Comparison of ENCODE assay signal across 3 cellular contexts in genomic region chr20:50263831-50264230, GRCh38.
TF ChIP-seq lines count a peak whose summit lies in the region.

No MANE protein-coding gene starts in this region.

TF ChIP-seq in A549, 52 proteins besides CTCF, POLR2A, EP300 and RAD21 (continued from another document and continues in another):
- TF ChIP-seq, protein P1, sequence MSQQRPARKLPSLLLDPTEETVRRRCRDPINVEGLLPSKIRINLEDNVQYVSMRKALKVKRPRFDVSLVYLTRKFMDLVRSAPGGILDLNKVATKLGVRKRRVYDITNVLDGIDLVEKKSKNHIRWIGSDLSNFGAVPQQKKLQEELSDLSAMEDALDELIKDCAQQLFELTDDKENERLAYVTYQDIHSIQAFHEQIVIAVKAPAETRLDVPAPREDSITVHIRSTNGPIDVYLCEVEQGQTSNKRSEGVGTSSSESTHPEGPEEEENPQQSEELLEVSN (IDR thresholded peaks at IDR 0.05; ENCODE audit: borderline replicate concordance, low read depth), result no peak
- TF ChIP-seq, protein P2, sequence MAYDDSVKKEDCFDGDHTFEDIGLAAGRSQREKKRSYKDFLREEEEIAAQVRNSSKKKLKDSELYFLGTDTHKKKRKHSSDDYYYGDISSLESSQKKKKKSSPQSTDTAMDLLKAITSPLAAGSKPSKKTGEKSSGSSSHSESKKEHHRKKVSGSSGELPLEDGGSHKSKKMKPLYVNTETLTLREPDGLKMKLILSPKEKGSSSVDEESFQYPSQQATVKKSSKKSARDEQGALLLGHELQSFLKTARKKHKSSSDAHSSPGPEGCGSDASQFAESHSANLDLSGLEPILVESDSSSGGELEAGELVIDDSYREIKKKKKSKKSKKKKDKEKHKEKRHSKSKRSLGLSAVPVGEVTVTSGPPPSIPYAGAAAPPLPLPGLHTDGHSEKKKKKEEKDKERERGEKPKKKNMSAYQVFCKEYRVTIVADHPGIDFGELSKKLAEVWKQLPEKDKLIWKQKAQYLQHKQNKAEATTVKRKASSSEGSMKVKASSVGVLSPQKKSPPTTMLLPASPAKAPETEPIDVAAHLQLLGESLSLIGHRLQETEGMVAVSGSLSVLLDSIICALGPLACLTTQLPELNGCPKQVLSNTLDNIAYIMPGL (CRISPR knock-in tag; IDR thresholded peaks at IDR 0.05; ENCODE audit: borderline replicate concordance), result no peak
- TF ChIP-seq GATA3 (IDR thresholded peaks at IDR 0.05; ENCODE audit: borderline replicate concordance) (no peak), ZSCAN20 (CRISPR knock-in tag; IDR thresholded peaks at IDR 0.05) (no peak), HES2 (IDR thresholded peaks at IDR 0.05) (no peak), HOXA7 (CRISPR knock-in tag; IDR thresholded peaks at IDR 0.05) (no peak), KDM5A (IDR thresholded peaks at IDR 0.05) (no peak), POLR2AphosphoS2 (conservative IDR thresholded peaks at IDR 0.05; ENCODE audit: low read length) (no peak), REST (IDR thresholded peaks at IDR 0.05) (no peak)
- TF ChIP-seq, protein P3, sequence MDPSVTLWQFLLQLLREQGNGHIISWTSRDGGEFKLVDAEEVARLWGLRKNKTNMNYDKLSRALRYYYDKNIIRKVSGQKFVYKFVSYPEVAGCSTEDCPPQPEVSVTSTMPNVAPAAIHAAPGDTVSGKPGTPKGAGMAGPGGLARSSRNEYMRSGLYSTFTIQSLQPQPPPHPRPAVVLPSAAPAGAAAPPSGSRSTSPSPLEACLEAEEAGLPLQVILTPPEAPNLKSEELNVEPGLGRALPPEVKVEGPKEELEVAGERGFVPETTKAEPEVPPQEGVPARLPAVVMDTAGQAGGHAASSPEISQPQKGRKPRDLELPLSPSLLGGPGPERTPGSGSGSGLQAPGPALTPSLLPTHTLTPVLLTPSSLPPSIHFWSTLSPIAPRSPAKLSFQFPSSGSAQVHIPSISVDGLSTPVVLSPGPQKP (IDR thresholded peaks at IDR 0.05; ENCODE audit: low read depth, low read length), result no peak

TF ChIP-seq in GM23338, 12 proteins besides CTCF, POLR2A, EP300 and RAD21 (continues in another document):
- TF ChIP-seq, protein P4, sequence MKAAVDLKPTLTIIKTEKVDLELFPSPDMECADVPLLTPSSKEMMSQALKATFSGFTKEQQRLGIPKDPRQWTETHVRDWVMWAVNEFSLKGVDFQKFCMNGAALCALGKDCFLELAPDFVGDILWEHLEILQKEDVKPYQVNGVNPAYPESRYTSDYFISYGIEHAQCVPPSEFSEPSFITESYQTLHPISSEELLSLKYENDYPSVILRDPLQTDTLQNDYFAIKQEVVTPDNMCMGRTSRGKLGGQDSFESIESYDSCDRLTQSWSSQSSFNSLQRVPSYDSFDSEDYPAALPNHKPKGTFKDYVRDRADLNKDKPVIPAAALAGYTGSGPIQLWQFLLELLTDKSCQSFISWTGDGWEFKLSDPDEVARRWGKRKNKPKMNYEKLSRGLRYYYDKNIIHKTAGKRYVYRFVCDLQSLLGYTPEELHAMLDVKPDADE (IDR thresholded peaks at IDR 0.05), result no peak
- TF ChIP-seq STAT1 (IDR thresholded peaks at IDR 0.05; ENCODE audit: unreplicated experiment) (no peak), ZNF114 (CRISPR knock-in tag; IDR thresholded peaks at IDR 0.05) (no peak), EZH2 (IDR thresholded peaks at IDR 0.05; ENCODE audit: low read depth, unreplicated experiment) (no peak), JUNB (IDR thresholded peaks at IDR 0.05; ENCODE audit: unreplicated experiment) (no peak), POLR2AphosphoS5 (IDR thresholded peaks at IDR 0.05; ENCODE audit: low read depth) (no peak), EZH2phosphoT487 (IDR thresholded peaks at IDR 0.05; ENCODE audit: unreplicated experiment) (no peak), NANOG (IDR thresholded peaks at IDR 0.05; ENCODE audit: borderline replicate concordance) (no peak), ZNF331 (CRISPR knock-in tag; IDR thresholded peaks at IDR 0.05; ENCODE audit: low read depth) (no peak), CREB1 (CRISPR knock-in tag; IDR thresholded peaks at IDR 0.05; ENCODE audit: low read depth) (no peak), REST (IDR thresholded peaks at IDR 0.05; ENCODE audit: unreplicated experiment) (no peak)

TF ChIP-seq in WTC11, 78 proteins besides CTCF, POLR2A, EP300 and RAD21 (continued from another document):
- TF ChIP-seq ZBTB21 (CRISPR knock-in tag; IDR thresholded peaks at IDR 0.05; ENCODE audit: borderline replicate concordance), result no peak
- no peak for TF ChIP-seq RELA (CRISPR knock-in tag; IDR thresholded peaks at IDR 0.05; ENCODE audit: borderline replicate concordance)
- TF ChIP-seq, protein P5, sequence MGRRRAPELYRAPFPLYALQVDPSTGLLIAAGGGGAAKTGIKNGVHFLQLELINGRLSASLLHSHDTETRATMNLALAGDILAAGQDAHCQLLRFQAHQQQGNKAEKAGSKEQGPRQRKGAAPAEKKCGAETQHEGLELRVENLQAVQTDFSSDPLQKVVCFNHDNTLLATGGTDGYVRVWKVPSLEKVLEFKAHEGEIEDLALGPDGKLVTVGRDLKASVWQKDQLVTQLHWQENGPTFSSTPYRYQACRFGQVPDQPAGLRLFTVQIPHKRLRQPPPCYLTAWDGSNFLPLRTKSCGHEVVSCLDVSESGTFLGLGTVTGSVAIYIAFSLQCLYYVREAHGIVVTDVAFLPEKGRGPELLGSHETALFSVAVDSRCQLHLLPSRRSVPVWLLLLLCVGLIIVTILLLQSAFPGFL (CRISPR knock-in tag; IDR thresholded peaks at IDR 0.05; ENCODE audit: borderline replicate concordance), result no peak
- no peak for TF ChIP-seq IRF2 (CRISPR knock-in tag; IDR thresholded peaks at IDR 0.05; ENCODE audit: borderline replicate concordance, low read depth)
- no peak for TF ChIP-seq NFYB (CRISPR knock-in tag; conservative IDR thresholded peaks at IDR 0.05; ENCODE audit: low read depth)
- no peak for TF ChIP-seq ETV6 (CRISPR knock-in tag; IDR thresholded peaks at IDR 0.05)
- no peak for TF ChIP-seq JAZF1 (CRISPR knock-in tag; IDR thresholded peaks at IDR 0.05)
- TF ChIP-seq FOXJ3 (CRISPR knock-in tag; IDR thresholded peaks at IDR 0.05; ENCODE audit: borderline replicate concordance), result no peak
- TF ChIP-seq SMAD4 (CRISPR knock-in tag; IDR thresholded peaks at IDR 0.05), result no peak
- TF ChIP-seq, protein P6, sequence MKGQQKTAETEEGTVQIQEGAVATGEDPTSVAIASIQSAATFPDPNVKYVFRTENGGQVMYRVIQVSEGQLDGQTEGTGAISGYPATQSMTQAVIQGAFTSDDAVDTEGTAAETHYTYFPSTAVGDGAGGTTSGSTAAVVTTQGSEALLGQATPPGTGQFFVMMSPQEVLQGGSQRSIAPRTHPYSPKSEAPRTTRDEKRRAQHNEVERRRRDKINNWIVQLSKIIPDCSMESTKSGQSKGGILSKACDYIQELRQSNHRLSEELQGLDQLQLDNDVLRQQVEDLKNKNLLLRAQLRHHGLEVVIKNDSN (CRISPR knock-in tag; IDR thresholded peaks at IDR 0.05), result no peak
- no peak for TF ChIP-seq OVOL2 (CRISPR knock-in tag; IDR thresholded peaks at IDR 0.05; ENCODE audit: borderline replicate concordance)
